In the genomic region with DNA sequence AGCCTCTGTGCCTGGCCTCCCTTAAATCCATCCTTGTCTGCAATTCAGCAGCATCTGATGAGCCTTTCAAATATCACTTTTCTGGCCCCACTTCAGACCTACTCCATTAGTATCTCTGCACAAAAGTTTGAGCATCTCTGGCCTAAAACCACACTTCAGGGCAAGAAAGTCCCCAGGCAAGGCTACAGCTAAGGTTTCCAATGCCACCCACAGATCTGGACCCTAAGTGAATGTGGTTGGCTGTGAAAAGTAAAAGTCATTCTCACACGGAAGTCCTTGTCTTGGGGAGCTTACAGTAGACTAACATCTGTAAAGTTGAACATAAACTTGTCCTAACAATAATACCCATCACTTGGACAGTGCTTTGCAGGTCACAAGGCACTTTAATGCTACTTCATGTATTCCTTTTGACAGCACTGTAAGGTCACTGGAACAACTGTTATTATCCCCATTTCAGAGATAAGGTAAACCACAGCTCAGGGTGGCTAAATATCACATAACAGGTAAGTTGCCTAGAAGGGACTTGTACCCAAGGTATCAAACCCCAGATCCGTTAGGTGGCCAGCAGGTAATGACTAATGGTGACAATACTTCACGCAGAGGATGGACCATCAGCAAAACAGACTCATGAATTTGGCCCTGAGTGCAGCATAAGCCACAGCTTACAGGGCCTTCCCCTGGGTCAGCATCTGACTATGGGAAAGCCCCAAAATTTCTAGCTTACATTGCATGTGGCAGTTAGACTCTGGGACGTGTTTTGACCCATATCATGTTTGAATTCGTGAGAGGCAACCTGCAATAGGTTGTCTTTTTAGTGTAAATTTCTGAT, we compare ENCODE assay signal across 11 cellular contexts.
DNase-seq lines count a peak whose midpoint lies in the region; ATAC-seq, FAIRE-seq and TF ChIP-seq lines count a peak whose summit lies in the region.
"Had no signal": no experiment of that assay in that cellular context is flagged by ENCODE, and none has a peak within 500 bp of the region (broad histone marks: within the 10 kb centered on the region; RNA-seq: fewer than 3 reads in every experiment).

No MANE protein-coding gene starts in this region.

- H3K36me3 ChIP-seq in pancreas = no peaks in the 10 kb centered on the region

- H3K4me1 ChIP-seq in pancreas = no peaks in the 10 kb centered on the region

- no peak for FAIRE-seq in pancreas (lab: Jason Lieb, UNC)

- no peak overlapping the region for H3K27ac Mint-ChIP-seq in activated CD4-positive, alpha-beta memory T cell treated with anti-CD3 and anti-CD28 coated beads for 36 hours
- H3K27ac Mint-ChIP-seq in activated CD4-positive, alpha-beta memory T cell treated with anti-CD3 and anti-CD28 coated beads, Interleukin-2, amount 10 ng/mL, durations not matched to agents 7 days and 5 days = no peak overlapping the region

- no peaks in the 10 kb centered on the region for H3K9me3 ChIP-seq in pancreas

- H3K27me3 Mint-ChIP-seq in activated CD4-positive, alpha-beta memory T cell treated with anti-CD3 and anti-CD28 coated beads for 36 hours = no peaks in the 10 kb centered on the region
- H3K27me3 Mint-ChIP-seq in activated CD4-positive, alpha-beta memory T cell treated with anti-CD3 and anti-CD28 coated beads, Interleukin-2, amount 10 ng/mL, durations not matched to agents 7 days and 5 days = peaks cover 1% of the 10 kb centered on the region

- TF ChIP-seq CTCF in pancreas (IDR thresholded peaks at IDR 0.05) = no peak

- POLR2A ChIA-PET in activated CD4-positive, alpha-beta memory T cell treated with anti-CD3 and anti-CD28 coated beads for 36 hours (lab: Charles Lee) = no interaction called here
- POLR2A ChIA-PET in activated CD4-positive, alpha-beta memory T cell treated with anti-CD3 and anti-CD28 coated beads, Interleukin-2, amount 10 ng/mL, durations not matched to agents 7 days and 5 days (lab: Charles Lee) = no interaction called here

- ATAC-seq in GM21529 (IDR thresholded peaks at IDR 0.05; ENCODE audit: unreplicated experiment) = peak; percentile 91
- peak; percentile 83 for ATAC-seq in HG03108 (IDR thresholded peaks at IDR 0.05; ENCODE audit: unreplicated experiment)
- peak; percentile 48 for ATAC-seq in stimulated activated naive CD8-positive, alpha-beta T cell treated with anti-CD3 and anti-CD28 coated beads, Interleukin-15, Interleukin-2, amounts not matched to agents 100 U/mL and 50 U/mL, for 24 hours
- no peak for ATAC-seq in pancreas
- ATAC-seq: HCT116 had no signal

- intact Hi-C loops in activated CD4-positive, alpha-beta memory T cell treated with anti-CD3 and anti-CD28 coated beads for 36 hours (cut with micrococcal nuclease) = loop anchor here (10.0 kb wide), 1 partner anchor 280 kb away; no protein-coding TSS in a partner anchor
- intact Hi-C loops in pancreas (cut with DNase I) (no loop called here), cardiac septum (cut with DNase I) (no loop called here)

- H3K27ac ChIP-seq in pancreas = no peak overlapping the region
- H3K27ac ChIP-seq: coronary artery had no signal

- DNase-seq in activated CD4-positive, alpha-beta memory T cell treated with anti-CD3 and anti-CD28 coated beads for 36 hours = peak; percentile 14
- DNase-seq in activated CD4-positive, alpha-beta memory T cell treated with anti-CD3 and anti-CD28 coated beads, Interleukin-2, amount 10 ng/mL, durations not matched to agents 7 days and 5 days = no peak
- DNase-seq in stimulated activated naive CD8-positive, alpha-beta T cell treated with anti-CD3 and anti-CD28 coated beads, Interleukin-15, Interleukin-2, amounts not matched to agents 100 U/mL and 50 U/mL, for 24 hours = no peak
- no peak for DNase-seq in medulla oblongata (ENCODE audit: extremely low spot score)
- DNase-seq in pancreas = no peak
- no peak for DNase-seq in cardiac septum (ENCODE audit: low spot score)
- DNase-seq: activated effector memory CD4-positive, alpha-beta T cell treated with anti-CD3 and anti-CD28 coated beads, Interleukin-2, amount 50 U/mL, for 16 hours had no signal

- no peaks in the 10 kb centered on the region for H3K27me3 ChIP-seq in pancreas

- 49 to 59% methylated on average over 5 of the region's 5 CpGs for WGBS in pancreas, 2 donors

- no peaks in the 10 kb centered on the region for H3K4me1 Mint-ChIP-seq in activated CD4-positive, alpha-beta memory T cell treated with anti-CD3 and anti-CD28 coated beads for 36 hours (ENCODE audit: low read depth)
- peaks cover 4% of the 10 kb centered on the region for H3K4me1 Mint-ChIP-seq in activated CD4-positive, alpha-beta memory T cell treated with anti-CD3 and anti-CD28 coated beads, Interleukin-2, amount 10 ng/mL, durations not matched to agents 7 days and 5 days

- no peaks in the 10 kb centered on the region for H3K9me3 Mint-ChIP-seq in activated CD4-positive, alpha-beta memory T cell treated with anti-CD3 and anti-CD28 coated beads for 36 hours
- H3K9me3 Mint-ChIP-seq in activated CD4-positive, alpha-beta memory T cell treated with anti-CD3 and anti-CD28 coated beads, Interleukin-2, amount 10 ng/mL, durations not matched to agents 7 days and 5 days = no peaks in the 10 kb centered on the region

- no peak overlapping the region for H3K4me3 ChIP-seq in pancreas
- H3K4me3 ChIP-seq: coronary artery had no signal

- H3K4me3 Mint-ChIP-seq in activated CD4-positive, alpha-beta memory T cell treated with anti-CD3 and anti-CD28 coated beads for 36 hours = no peak overlapping the region
- H3K4me3 Mint-ChIP-seq in activated CD4-positive, alpha-beta memory T cell treated with anti-CD3 and anti-CD28 coated beads, Interleukin-2, amount 10 ng/mL, durations not matched to agents 7 days and 5 days = no peak overlapping the region

- H3K36me3 Mint-ChIP-seq in activated CD4-positive, alpha-beta memory T cell treated with anti-CD3 and anti-CD28 coated beads for 36 hours = no peaks in the 10 kb centered on the region
- H3K36me3 Mint-ChIP-seq in activated CD4-positive, alpha-beta memory T cell treated with anti-CD3 and anti-CD28 coated beads, Interleukin-2, amount 10 ng/mL, durations not matched to agents 7 days and 5 days (ENCODE audit: low read depth) = no peaks in the 10 kb centered on the region

- CTCF ChIA-PET in activated CD4-positive, alpha-beta memory T cell treated with anti-CD3 and anti-CD28 coated beads for 36 hours (lab: Charles Lee) = interaction anchor here (0.8 kb wide), 1 partner anchor 450 kb away, joined by 3 read pairs; no protein-coding TSS in a partner anchor
- CTCF ChIA-PET in activated CD4-positive, alpha-beta memory T cell treated with anti-CD3 and anti-CD28 coated beads, Interleukin-2, amount 10 ng/mL, durations not matched to agents 7 days and 5 days (lab: Charles Lee) = no interaction called here

Comparison
In these comparisons a context has a peak if more than half of its experiments do, and no peak if none do; other contexts are left out.
1. ATAC-seq: peak in GM21529 (single experiment), HG03108 (single experiment) and stimulated activated naive CD8-positive, alpha-beta T cell treated with anti-CD3 and anti-CD28 coated beads, Interleukin-15, Interleukin-2, amounts not matched to agents 100 U/mL and 50 U/mL, for 24 hours (single experiment); none in pancreas (0 of 4).